1 cellular context compared by ENCODE assay signal in genomic region chr10:34420795-34421194, GRCh38.
TF ChIP-seq lines count a peak whose summit lies in the region.

No MANE protein-coding gene starts in this region.

TF ChIP-seq in HepG2, 621 proteins besides CTCF, POLR2A, EP300 and RAD21 (continued from another document):
- TF ChIP-seq ZGPAT (CRISPR knock-in tag; IDR thresholded peaks at IDR 0.05), result no peak
- no peak for TF ChIP-seq FOSL1 (CRISPR knock-in tag; IDR thresholded peaks at IDR 0.05; ENCODE audit: borderline replicate concordance)
- no peak for TF ChIP-seq ZNF781 (CRISPR knock-in tag; IDR thresholded peaks at IDR 0.05; ENCODE audit: borderline replicate concordance, not compliant biosample characterization)
